ENCODE assay signal across 10 cellular contexts in genomic region chr11:68337399-68337835, GRCh38. TPM values are rescaled to one million over a fixed set of nuclear protein-coding genes. Genes with fewer than 3 reads are reported as not detected.
A peak's percentile ranks its signal among the peaks of the same experiment; 100 is the strongest.
DNase-seq lines count a peak whose midpoint lies in the region; ATAC-seq lines count a peak whose summit lies in the region.
"Had no signal": no experiment of that assay in that cellular context is flagged by ENCODE, and none has a peak within 500 bp of the region (broad histone marks: within the 10 kb centered on the region; RNA-seq: fewer than 3 reads in every experiment).

No MANE protein-coding gene starts in this region.

- intact Hi-C loops in activated T-helper 1 cell treated with anti-CD3 and anti-CD28 coated beads, Interleukin-12 subunit alpha, Interleukin-12 subunit beta, Interleukin-2, Interleukin-4 antibody, amounts not matched to agents 30 ng/mL and 10 ng/mL and 1 ng/mL, durations not matched to agents 14 hours and 24 hours and 36 hours (cut with micrococcal nuclease), result no loop called here

- DNase-seq in CD4-positive, CD25-positive, alpha-beta regulatory T cell, result peak in 1 of 3 donors; percentile 58
- DNase-seq in KBM-7, result peak; percentile 89
- DNase-seq in activated T-helper 1 cell treated with anti-CD3 and anti-CD28 coated beads, Interleukin-12 subunit alpha, Interleukin-12 subunit beta, Interleukin-2, Interleukin-4 antibody, amounts not matched to agents 30 ng/mL and 10 ng/mL and 1 ng/mL, durations not matched to agents 14 hours and 24 hours and 36 hours (ENCODE audit: low spot score), result no peak
- no peak for DNase-seq in NCI-H1694 treated with DMSO at 0.1 percent for 48 hours (lab: John Stamatoyannopoulos, UW)
- DNase-seq in LoVo (ENCODE audit: low spot score), result no peak
- DNase-seq: NCI-H82 had no signal

- peaks cover 0 to 1% (median 0%) of the 10 kb centered on the region in 7 donors for H3K9me3 Mint-ChIP-seq in CD4-positive, CD25-positive, alpha-beta regulatory T cell
- H3K9me3 Mint-ChIP-seq in activated T-helper 1 cell treated with anti-CD3 and anti-CD28 coated beads, Interleukin-12 subunit alpha, Interleukin-12 subunit beta, Interleukin-2, Interleukin-4 antibody, amounts not matched to agents 30 ng/mL and 10 ng/mL and 1 ng/mL, durations not matched to agents 14 hours and 24 hours and 36 hours, result no peaks in the 10 kb centered on the region

- in situ Hi-C loops in KBM-7 (cut with MboI; ENCODE audit: low pct_unique_long_range_greater_than_20kb, low sequenced_read_pairs), result no loop called here

- no peaks in the 10 kb centered on the region for H3K36me3 Mint-ChIP-seq in CD4-positive, CD25-positive, alpha-beta regulatory T cell
- peaks cover 1% of the 10 kb centered on the region for H3K36me3 Mint-ChIP-seq in activated T-helper 1 cell treated with anti-CD3 and anti-CD28 coated beads, Interleukin-12 subunit alpha, Interleukin-12 subunit beta, Interleukin-2, Interleukin-4 antibody, amounts not matched to agents 30 ng/mL and 10 ng/mL and 1 ng/mL, durations not matched to agents 14 hours and 24 hours and 36 hours (ENCODE audit: low read depth)

- peaks cover 45% of the 10 kb centered on the region for H3K4me1 ChIP-seq in CD4-positive, CD25-positive, alpha-beta regulatory T cell (ENCODE audit: control insufficient read depth, insufficient read depth, low read length, poor library complexity, severe bottlenecking)
- H3K4me1 ChIP-seq in muscle layer of duodenum (ENCODE audit: control insufficient read depth in 1 of 2, insufficient read depth in 2 of 2, low read length in 2 of 2), result peaks cover 7 to 43% of the 10 kb centered on the region in 2 donors

- H3K4me3 Mint-ChIP-seq in CD4-positive, CD25-positive, alpha-beta regulatory T cell, result peak overlapping the region in 1 of 4 donors; percentile 11
- H3K4me3 Mint-ChIP-seq in activated T-helper 1 cell treated with anti-CD3 and anti-CD28 coated beads, Interleukin-12 subunit alpha, Interleukin-12 subunit beta, Interleukin-2, Interleukin-4 antibody, amounts not matched to agents 30 ng/mL and 10 ng/mL and 1 ng/mL, durations not matched to agents 14 hours and 24 hours and 36 hours, result peak overlapping the region; percentile 61

- H3K27me3 ChIP-seq in CD4-positive, CD25-positive, alpha-beta regulatory T cell (ENCODE audit: control insufficient read depth, insufficient read depth, low read length), result no peaks in the 10 kb centered on the region
- no peaks in the 10 kb centered on the region for H3K27me3 ChIP-seq in muscle layer of duodenum (ENCODE audit: low read depth, low read length)

- peak overlapping the region in 2 of 3 donors; percentile 50 to 74 for H3K27ac Mint-ChIP-seq in CD4-positive, CD25-positive, alpha-beta regulatory T cell
- H3K27ac Mint-ChIP-seq in activated T-helper 1 cell treated with anti-CD3 and anti-CD28 coated beads, Interleukin-12 subunit alpha, Interleukin-12 subunit beta, Interleukin-2, Interleukin-4 antibody, amounts not matched to agents 30 ng/mL and 10 ng/mL and 1 ng/mL, durations not matched to agents 14 hours and 24 hours and 36 hours, result peak overlapping the region; percentile 72

- H3K9me3 ChIP-seq in CD4-positive, CD25-positive, alpha-beta regulatory T cell (ENCODE audit: control insufficient read depth in 2 of 2, low read length in 2 of 2), result no peaks in the 10 kb centered on the region
- H3K9me3 ChIP-seq in muscle layer of duodenum (ENCODE audit: control insufficient read depth in 1 of 2, low read length in 2 of 2), result no peaks in the 10 kb centered on the region

- H3K4me1 Mint-ChIP-seq in CD4-positive, CD25-positive, alpha-beta regulatory T cell, result peaks cover 15 to 69% (median 45%) of the 10 kb centered on the region in 4 donors
- peaks cover 75% of the 10 kb centered on the region for H3K4me1 Mint-ChIP-seq in activated T-helper 1 cell treated with anti-CD3 and anti-CD28 coated beads, Interleukin-12 subunit alpha, Interleukin-12 subunit beta, Interleukin-2, Interleukin-4 antibody, amounts not matched to agents 30 ng/mL and 10 ng/mL and 1 ng/mL, durations not matched to agents 14 hours and 24 hours and 36 hours (ENCODE audit: low read depth)

- H3K4me3 ChIP-seq in CD4-positive, CD25-positive, alpha-beta regulatory T cell (ENCODE audit: low read depth, low read length), result no peak overlapping the region
- no peak overlapping the region for H3K4me3 ChIP-seq in muscle layer of duodenum (ENCODE audit: low read depth in 1 of 2, low read length in 2 of 2)

- H3K27me3 Mint-ChIP-seq in CD4-positive, CD25-positive, alpha-beta regulatory T cell, result no peaks in the 10 kb centered on the region
- no peaks in the 10 kb centered on the region for H3K27me3 Mint-ChIP-seq in activated T-helper 1 cell treated with anti-CD3 and anti-CD28 coated beads, Interleukin-12 subunit alpha, Interleukin-12 subunit beta, Interleukin-2, Interleukin-4 antibody, amounts not matched to agents 30 ng/mL and 10 ng/mL and 1 ng/mL, durations not matched to agents 14 hours and 24 hours and 36 hours (ENCODE audit: insufficient read depth)

- H3K27ac ChIP-seq in CD4-positive, CD25-positive, alpha-beta regulatory T cell (ENCODE audit: insufficient read depth, low read length, poor library complexity, severe bottlenecking), result no peak overlapping the region
- peak overlapping the region; percentile 14 for H3K27ac ChIP-seq in muscle layer of duodenum (ENCODE audit: low read length)
- H3K27ac ChIP-seq: KMS-11 had no signal

- no peaks in the 10 kb centered on the region for H3K36me3 ChIP-seq in CD4-positive, CD25-positive, alpha-beta regulatory T cell (ENCODE audit: control insufficient read depth, insufficient read depth, low read length)
- H3K36me3 ChIP-seq in muscle layer of duodenum (ENCODE audit: control insufficient read depth in 1 of 2, insufficient read depth in 2 of 2, low read length in 2 of 2), result no peaks in the 10 kb centered on the region

- ATAC-seq in CD4-positive, CD25-positive, alpha-beta regulatory T cell (ENCODE audit: low read depth in 2 of 2), result no peak
- ATAC-seq in GM19467 (IDR thresholded peaks at IDR 0.05; ENCODE audit: unreplicated experiment), result no peak
- no peak for ATAC-seq in GM18873 (IDR thresholded peaks at IDR 0.05; ENCODE audit: low FRiP score, unreplicated experiment)

RNA-seq across cellular contexts. Expression of gene LRP5, which starts 25.0 kb away (rescaled TPM):
- total RNA-seq in CD4-positive, CD25-positive, alpha-beta regulatory T cell, result 1.3 TPM
- polyA plus RNA-seq in CD4-positive, CD25-positive, alpha-beta regulatory T cell, result 1 to 10 TPM in 1 of 4 donors, under 1 TPM in 2, not detected in 1; 0.22 to 1.2 (median 0.40) TPM
- 21.4 and 23.9 TPM in 2 replicates for total RNA-seq in activated T-helper 1 cell treated with anti-CD3 and anti-CD28 coated beads, Interleukin-12 subunit alpha, Interleukin-12 subunit beta, Interleukin-2, Interleukin-4 antibody, amounts not matched to agents 30 ng/mL and 10 ng/mL and 1 ng/mL, durations not matched to agents 14 hours and 24 hours and 36 hours
